In genomic region chr7:22579961-22580360, GRCh38 we compare ENCODE assay signal across 20 cellular contexts.
"Had no signal": no experiment of that assay in that cellular context is flagged by ENCODE, and none has a peak within 500 bp of the region (broad histone marks: within the 10 kb centered on the region; RNA-seq: fewer than 3 reads in every experiment).

No MANE protein-coding gene starts in this region.

- H3K27me3 ChIP-seq: colonic mucosa, dorsolateral prefrontal cortex, gastroesophageal sphincter, hepatocyte had no signal

- H3K4me2 ChIP-seq: hepatocyte had no signal

- H2AFZ ChIP-seq: hepatocyte had no signal

- ATAC-seq: activated CD4-positive, alpha-beta T cell treated with anti-CD3 and anti-CD28 coated beads for 36 hours; activated CD8-positive, alpha-beta memory T cell treated with anti-CD3 and anti-CD28 coated beads, Interleukin-2, amount 10 ng/mL, durations not matched to agents 7 days and 5 days; activated CD8-positive, alpha-beta T cell treated with anti-CD3 and anti-CD28 coated beads, Interleukin-2, amount 10 ng/mL, durations not matched to agents 7 days and 5 days; gastroesophageal sphincter; left cardiac atrium; left ventricle myocardium superior; sciatic nerve; stimulated activated effector memory CD8-positive, alpha-beta T cell treated with anti-CD3 and anti-CD28 coated beads, Interleukin-12 subunit alpha, Interleukin-12 subunit beta, amount 100 ng/mL, for 72 hours had no signal

- DNase-seq: activated CD4-positive, alpha-beta T cell treated with anti-CD3 and anti-CD28 coated beads for 36 hours; activated CD4-positive, CD25-positive, alpha-beta regulatory T cell; activated CD8-positive, alpha-beta memory T cell treated with anti-CD3 and anti-CD28 coated beads, Interleukin-2, amount 10 ng/mL, durations not matched to agents 7 days and 5 days; activated CD8-positive, alpha-beta T cell treated with anti-CD3 and anti-CD28 coated beads, Interleukin-2, amount 10 ng/mL, durations not matched to agents 7 days and 5 days; activated naive CD4-positive, alpha-beta T cell; activated T-cell treated with anti-CD3 and anti-CD28 coated beads, Interleukin-2, amount 50 U/mL, for 48 hours; anterior cingulate cortex; colonic mucosa; dorsolateral prefrontal cortex; effector memory CD4-positive, alpha-beta T cell; left cardiac atrium; left ventricle myocardium superior; small intestine; stimulated activated CD4-positive, alpha-beta T cell treated with anti-CD3 and anti-CD28 coated beads, Interleukin-4, amount 100 ng/mL, for 24 hours; trophoblast cell had no signal

- H3K4me1 ChIP-seq: colonic mucosa had no signal

- H3K4me3 ChIP-seq: colonic mucosa, dorsolateral prefrontal cortex, gastroesophageal sphincter, hepatocyte, thoracic aorta had no signal

- H3K9me3 ChIP-seq: colonic mucosa, gastroesophageal sphincter, thoracic aorta had no signal

- H3K79me2 ChIP-seq: hepatocyte had no signal

- H3K36me3 ChIP-seq: colonic mucosa, gastroesophageal sphincter, thoracic aorta had no signal

- H3K27ac ChIP-seq: colonic mucosa, dorsolateral prefrontal cortex, gastroesophageal sphincter, hepatocyte, thoracic aorta had no signal
